Comparison of ENCODE assay signal across 15 cellular contexts in genomic region chr1:243916160-243916559, GRCh38.
DNase-seq lines count a peak whose midpoint lies in the region; ATAC-seq and TF ChIP-seq lines count a peak whose summit lies in the region.
"Had no signal": no experiment of that assay in that cellular context is flagged by ENCODE, and none has a peak within 500 bp of the region (broad histone marks: within the 10 kb centered on the region; RNA-seq: fewer than 3 reads in every experiment).

No MANE protein-coding gene starts in this region.

- H3K27me3 Mint-ChIP-seq in CD8-positive, alpha-beta memory T cell, result peaks cover 23 to 66% of the 10 kb centered on the region in 2 donors
- peaks cover 42% of the 10 kb centered on the region for H3K27me3 Mint-ChIP-seq in neural crest cell (ENCODE audit: low read depth)

- peaks cover 15% of the 10 kb centered on the region for H3K4me1 ChIP-seq in CD8-positive, alpha-beta memory T cell (ENCODE audit: insufficient read depth, low read length)

- peaks cover 32% of the 10 kb centered on the region for H3K27me3 ChIP-seq in CD8-positive, alpha-beta memory T cell (ENCODE audit: insufficient read depth, low read length, poor library complexity, severe bottlenecking)

- no peak for ATAC-seq in HG02610 (IDR thresholded peaks at IDR 0.05; ENCODE audit: unreplicated experiment)
- ATAC-seq: psoas muscle had no signal

- TF ChIP-seq CTCF in choroid plexus epithelial cell (conservative IDR thresholded peaks at IDR 0.05; ENCODE audit: low read depth, low read length) (no peak), neural crest cell (conservative IDR thresholded peaks at IDR 0.05) (no peak)

- H3K9me3 Mint-ChIP-seq in CD8-positive, alpha-beta memory T cell, result no peaks in the 10 kb centered on the region
- H3K9me3 Mint-ChIP-seq in neural crest cell, result peaks cover 4% of the 10 kb centered on the region

- no peaks in the 10 kb centered on the region for H3K36me3 Mint-ChIP-seq in CD8-positive, alpha-beta memory T cell
- H3K36me3 Mint-ChIP-seq in neural crest cell (ENCODE audit: low read depth), result no peaks in the 10 kb centered on the region

- peaks cover 16 to 22% (median 17%) of the 10 kb centered on the region in 3 donors for H3K4me1 Mint-ChIP-seq in CD8-positive, alpha-beta memory T cell
- peaks cover 9% of the 10 kb centered on the region for H3K4me1 Mint-ChIP-seq in neural crest cell

- CTCF ChIA-PET in CD8-positive, alpha-beta memory T cell (lab: Charles Lee), result no interaction called here

- no peak overlapping the region for H3K27ac ChIP-seq in CD8-positive, alpha-beta memory T cell (ENCODE audit: low read depth, low read length)
- H3K27ac ChIP-seq: psoas muscle had no signal

- no peak overlapping the region for H3K27ac Mint-ChIP-seq in CD8-positive, alpha-beta memory T cell
- H3K27ac Mint-ChIP-seq in neural crest cell (ENCODE audit: unreplicated experiment), result no peak overlapping the region

- H3K9me3 ChIP-seq in CD8-positive, alpha-beta memory T cell (ENCODE audit: low read length), result no peaks in the 10 kb centered on the region
- H3K9me3 ChIP-seq: psoas muscle had no signal

- no peaks in the 10 kb centered on the region for H3K36me3 ChIP-seq in CD8-positive, alpha-beta memory T cell (ENCODE audit: insufficient read depth, low read length)

- POLR2A ChIA-PET in CD8-positive, alpha-beta memory T cell (lab: Charles Lee), result no interaction called here

- H3K4me3 ChIP-seq in CD8-positive, alpha-beta memory T cell (ENCODE audit: low read length), result no peak overlapping the region
- H3K4me3 ChIP-seq in choroid plexus epithelial cell (ENCODE audit: low read depth, low read length), result no peak overlapping the region

- peak overlapping the region; percentile 9 to 83 (median 68) for H3K4me3 Mint-ChIP-seq in CD8-positive, alpha-beta memory T cell
- H3K4me3 Mint-ChIP-seq in neural crest cell, result peak overlapping the region; percentile 74

- no peak for DNase-seq in CD8-positive, alpha-beta memory T cell
- DNase-seq in NCI-H69 (lab: John Stamatoyannopoulos, UW), result peak; percentile 25
- peak; percentile 27 for DNase-seq in choroid plexus epithelial cell (ENCODE audit: low read depth)
- DNase-seq in neural crest cell (ENCODE audit: low read depth, low spot score), result no peak
- no peak for DNase-seq in dedifferentiated amniotic fluid mesenchymal stem cell (ENCODE audit: extremely low spot score)
- DNase-seq in NCI-H1092 treated with DMSO at 0.1 percent for 48 hours (lab: John Stamatoyannopoulos, UW), result no peak
- DNase-seq in amniotic stem cell (lab: John Stamatoyannopoulos, UW), result no peak
- DNase-seq: activated CD4-positive, alpha-beta T cell treated with anti-CD3 and anti-CD28 coated beads for 1 hour; activated T-cell treated with anti-CD3 and anti-CD28 coated beads, Interleukin-2, amount 50 U/mL, for 1 hour; aorta; midbrain; NCI-H2227 treated with DMSO at 0.1 percent for 48 hours; psoas muscle; T-helper 1 cell had no signal

Comparison
In these comparisons a context has a peak if more than half of its experiments do, and no peak if none do; other contexts are left out.
1. DNase-seq: peak in NCI-H69 (single experiment) and choroid plexus epithelial cell (single experiment); none in CD8-positive, alpha-beta memory T cell (0 of 5), neural crest cell (single experiment), dedifferentiated amniotic fluid mesenchymal stem cell (single experiment), NCI-H1092 treated with DMSO at 0.1 percent for 48 hours (single experiment) and amniotic stem cell (single experiment).